In the genomic region with DNA sequence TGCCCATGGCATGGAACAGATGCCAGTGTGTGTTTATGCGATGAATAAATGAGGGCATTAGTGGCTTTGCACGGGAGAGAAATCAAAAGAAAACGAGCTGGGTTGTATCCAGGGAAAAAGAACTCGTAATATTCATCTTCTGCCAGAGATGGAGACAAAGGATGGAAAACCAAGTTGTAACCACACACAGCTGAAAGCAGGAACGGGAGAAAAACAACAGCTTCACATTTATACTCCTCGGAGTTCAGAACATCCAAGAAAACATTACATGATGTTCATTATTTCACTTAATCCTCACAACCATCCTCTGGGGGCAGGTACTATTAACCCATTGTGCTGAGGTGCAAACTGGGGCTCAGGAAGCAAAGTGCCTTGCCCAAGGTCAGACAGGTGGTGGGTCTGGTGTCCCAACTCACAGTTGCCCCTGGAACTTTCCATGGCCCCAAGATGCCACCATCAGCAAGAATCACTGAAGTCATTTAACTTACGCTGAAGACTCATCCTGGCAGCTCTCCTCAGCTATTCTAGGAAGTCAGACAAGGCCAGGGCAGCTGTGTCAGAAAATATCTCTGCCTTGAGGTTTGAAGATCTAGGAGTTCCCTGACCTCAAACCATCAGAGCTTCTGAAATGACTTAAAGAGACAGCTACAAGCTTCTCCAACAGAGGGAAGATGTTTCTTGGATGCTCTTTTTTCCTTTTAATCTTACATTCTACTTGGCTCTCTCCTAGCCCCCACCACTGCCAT, we compare ENCODE assay signal across 18 cellular contexts.
DNase-seq lines count a peak whose midpoint lies in the region; ATAC-seq, FAIRE-seq and TF ChIP-seq lines count a peak whose summit lies in the region.
"Had no signal": no experiment of that assay in that cellular context is flagged by ENCODE, and none has a peak within 500 bp of the region (broad histone marks: within the 10 kb centered on the region; RNA-seq: fewer than 3 reads in every experiment).

No MANE protein-coding gene starts in this region.

- peaks cover 26% of the 10 kb centered on the region for H3K27me3 Mint-ChIP-seq in astrocyte (ENCODE audit: low read depth, unreplicated experiment)
- no peaks in the 10 kb centered on the region for H3K27me3 Mint-ChIP-seq in memory B cell
- peaks cover 47% of the 10 kb centered on the region for H3K27me3 Mint-ChIP-seq in mesothelial cell of epicardium (ENCODE audit: low read depth)

- peak; percentile 85 for DNase-seq in MM.1S
- peak; percentile 11 for DNase-seq in astrocyte (ENCODE audit: low read depth)
- DNase-seq in memory B cell (ENCODE audit: low spot score in 2 of 2) = no peak
- DNase-seq in testis = no peak
- DNase-seq in HEK293T (ENCODE audit: extremely low spot score) = no peak
- no peak for DNase-seq in aorta
- DNase-seq in mesothelial cell of epicardium (ENCODE audit: low spot score in 2 of 2, unreplicated experiment in 2 of 2) = no peak
- DNase-seq: CD8-positive, alpha-beta T cell; DND-41; GF-D8; Karpas-422; NCI-H1105 treated with DMSO at 0.1 percent for 48 hours; NCI-H187; NCI-H446; PC-9; SHP77 had no signal

- H3K9me2 ChIP-seq in MM.1S (replicated peaks; ENCODE audit: insufficient read depth, low read length) = no peaks in the 10 kb centered on the region

- peak overlapping the region; percentile 30; the same call in 1 of the 2 replicates for H3K9ac ChIP-seq in MM.1S (ENCODE audit: low read length)
- no peak overlapping the region for H3K9ac ChIP-seq in astrocyte (ENCODE audit: low read length)

- H3K27me3 ChIP-seq in MM.1S (replicated peaks; ENCODE audit: insufficient read depth, low read length) (no peaks in the 10 kb centered on the region), astrocyte (ENCODE audit: insufficient read depth, low read length) (no peaks in the 10 kb centered on the region), testis (no peaks in the 10 kb centered on the region), aorta (ENCODE audit: control insufficient read depth in 1 of 2, insufficient read depth in 2 of 2, low read length in 1 of 2) (no peaks in the 10 kb centered on the region)

- no peak for FAIRE-seq in astrocyte (lab: Jason Lieb, UNC)

- peak overlapping the region; percentile 75 for H3K27ac ChIP-seq in MM.1S (ENCODE audit: low read length)
- H3K27ac ChIP-seq in astrocyte (ENCODE audit: low read depth, low read length) = no peak overlapping the region
- H3K27ac ChIP-seq in testis = peak overlapping the region; percentile 15 to 36
- no peak overlapping the region for H3K27ac ChIP-seq in aorta (ENCODE audit: low read depth in 1 of 2, low read length in 2 of 2)
- H3K27ac ChIP-seq: PC-9 had no signal

- no peaks in the 10 kb centered on the region for H3K9me3 ChIP-seq in MM.1S (replicated peaks; ENCODE audit: insufficient read depth, low read length)
- H3K9me3 ChIP-seq in astrocyte (ENCODE audit: insufficient read depth, low read depth, low read length) = no peaks in the 10 kb centered on the region
- H3K9me3 ChIP-seq in testis = no peaks in the 10 kb centered on the region
- H3K9me3 ChIP-seq in aorta (ENCODE audit: control insufficient read depth, low read length) = no peaks in the 10 kb centered on the region
- H3K9me3 ChIP-seq: HAP-1 had no signal

- H2AFZ ChIP-seq in MM.1S (ENCODE audit: low read length) (peak overlapping the region; percentile 45), astrocyte (ENCODE audit: low read depth, low read length) (no peak overlapping the region)
- H2AFZ ChIP-seq: PC-9 had no signal

- H4K20me1 ChIP-seq in MM.1S (ENCODE audit: insufficient read depth, low read length) = no peaks in the 10 kb centered on the region
- no peaks in the 10 kb centered on the region for H4K20me1 ChIP-seq in astrocyte (ENCODE audit: insufficient read depth, low read length)

- H3K36me3 Mint-ChIP-seq in astrocyte (ENCODE audit: low read depth, unreplicated experiment) (peaks cover 2% of the 10 kb centered on the region), memory B cell (no peaks in the 10 kb centered on the region), mesothelial cell of epicardium (no peaks in the 10 kb centered on the region)
- H3K36me3 Mint-ChIP-seq: CD8-positive, alpha-beta T cell had no signal

- peaks cover 36% of the 10 kb centered on the region for H3K4me1 ChIP-seq in MM.1S (ENCODE audit: low read length)
- no peaks in the 10 kb centered on the region for H3K4me1 ChIP-seq in astrocyte (ENCODE audit: insufficient read depth, low read length)
- H3K4me1 ChIP-seq in testis = peaks cover 8% of the 10 kb centered on the region
- H3K4me1 ChIP-seq in aorta (ENCODE audit: control insufficient read depth in 1 of 2, insufficient read depth in 2 of 2, low read length in 2 of 2) = no peaks in the 10 kb centered on the region
- H3K4me1 ChIP-seq: HAP-1 had no signal

- POLR2A ChIA-PET in HEK293T (lab: Yijun Ruan, JAX) = no interaction called here

- WGBS in testis, 2 donors = 50 to 53% methylated on average over 7 of the region's 7 CpGs
- WGBS in aorta, 2 donors = 26 to 29% methylated on average over 7 of the region's 7 CpGs

- H3K27ac Mint-ChIP-seq in astrocyte (ENCODE audit: unreplicated experiment) (peak overlapping the region; percentile 72), memory B cell (peak overlapping the region; percentile 28), mesothelial cell of epicardium (no peak overlapping the region)
- H3K27ac Mint-ChIP-seq: CD8-positive, alpha-beta T cell had no signal

- no peaks in the 10 kb centered on the region for H3K79me2 ChIP-seq in MM.1S (ENCODE audit: low read length)
- no peaks in the 10 kb centered on the region for H3K79me2 ChIP-seq in astrocyte (ENCODE audit: insufficient read depth, low read length)

- no peak overlapping the region for H3K4me3 Mint-ChIP-seq in astrocyte (ENCODE audit: unreplicated experiment)
- H3K4me3 Mint-ChIP-seq in memory B cell = no peak overlapping the region
- H3K4me3 Mint-ChIP-seq in mesothelial cell of epicardium = no peak overlapping the region
- H3K4me3 Mint-ChIP-seq: CD8-positive, alpha-beta T cell had no signal

- H3K9me3 Mint-ChIP-seq in astrocyte (ENCODE audit: unreplicated experiment) = peaks cover 10% of the 10 kb centered on the region
- H3K9me3 Mint-ChIP-seq in memory B cell = peaks cover 8% of the 10 kb centered on the region
- peaks cover 4% of the 10 kb centered on the region for H3K9me3 Mint-ChIP-seq in mesothelial cell of epicardium
- H3K9me3 Mint-ChIP-seq: CD8-positive, alpha-beta T cell had no signal

- H3K4me3 ChIP-seq in MM.1S (ENCODE audit: low read length) (peak overlapping the region; percentile 4; the same call in 1 of the 2 replicates), astrocyte (ENCODE audit: insufficient read depth, low read depth, low read length) (no peak overlapping the region), testis (no peak overlapping the region), aorta (ENCODE audit: low read length in 2 of 2) (no peak overlapping the region)
- H3K4me3 ChIP-seq: HAP-1, PC-9 had no signal

- intact Hi-C loops in testis (cut with DNase I; ENCODE audit: low total_unique reads) (no loop called here), aorta (cut with DNase I) (no loop called here)

- peaks cover under 1% of the 10 kb centered on the region for H3K4me1 Mint-ChIP-seq in astrocyte (ENCODE audit: low read depth, unreplicated experiment)
- no peaks in the 10 kb centered on the region for H3K4me1 Mint-ChIP-seq in memory B cell
- H3K4me1 Mint-ChIP-seq in mesothelial cell of epicardium = peaks cover 3% of the 10 kb centered on the region

- H3K36me3 ChIP-seq in MM.1S (replicated peaks; ENCODE audit: insufficient read depth, low read length) (no peaks in the 10 kb centered on the region), astrocyte (ENCODE audit: insufficient read depth, low read length) (no peaks in the 10 kb centered on the region), testis (ENCODE audit: low read depth, missing control alignments) (no peaks in the 10 kb centered on the region), aorta (ENCODE audit: control insufficient read depth in 1 of 2, insufficient read depth in 2 of 2, low read length in 1 of 2) (no peaks in the 10 kb centered on the region)
- H3K36me3 ChIP-seq: HAP-1 had no signal

- no peak for ATAC-seq in memory B cell (ENCODE audit: low read depth)
- no peak for ATAC-seq in aorta (ENCODE audit: low FRiP score)
- ATAC-seq: CD8-positive, alpha-beta T cell; SK-N-SH treated with all-trans-retinoic acid at 6 μM for 48 hours had no signal

- TF ChIP-seq CTCF in MM.1S (IDR thresholded peaks at IDR 0.05; ENCODE audit: low read length) (no peak), astrocyte (IDR thresholded peaks at IDR 0.05; ENCODE audit: insufficient read depth, low read depth, low read length) (no peak), testis (IDR thresholded peaks at IDR 0.05) (no peak), mesothelial cell of epicardium (IDR thresholded peaks at IDR 0.05; ENCODE audit: unreplicated experiment) (no peak)

- CTCF ChIA-PET in HEK293T (lab: Yijun Ruan, JAX) = interaction anchor here (1.2 kb wide), 1 partner anchor 21 kb away, joined by 3 read pairs; no protein-coding TSS in a partner anchor

- TF ChIP-seq POLR2A in testis (IDR thresholded peaks at IDR 0.05) = no peak

- H3K4me2 ChIP-seq in MM.1S (ENCODE audit: low read depth, low read length) = peak overlapping the region; percentile 80
- no peak overlapping the region for H3K4me2 ChIP-seq in astrocyte (ENCODE audit: low read length)
- H3K4me2 ChIP-seq: PC-9 had no signal

- H3F3A ChIP-seq in MM.1S (ENCODE audit: insufficient read depth, low read length) = peaks cover 19% of the 10 kb centered on the region

TF ChIP-seq in HEK293T, 16 proteins besides CTCF, POLR2A, EP300 and RAD21:
- TF ChIP-seq FOXK2 (IDR thresholded peaks at IDR 0.05) (no peak), ZNF384 (IDR thresholded peaks at IDR 0.05) (no peak), NFRKB (IDR thresholded peaks at IDR 0.05) (no peak), SP1 (IDR thresholded peaks at IDR 0.05) (no peak)

Comparison
In these comparisons a context has a peak if more than half of its experiments do, and no peak if none do; other contexts are left out.
1. DNase-seq: peak in MM.1S (single experiment) and astrocyte (single experiment); none in memory B cell (0 of 2), testis (single experiment), HEK293T (single experiment), aorta (0 of 2) and mesothelial cell of epicardium (0 of 2).
2. H3K27ac ChIP-seq: peak in MM.1S (single experiment) and testis (2 of 2); none in astrocyte (single experiment) and aorta (0 of 2).